ENCODE assay signal across 20 cellular contexts in genomic region chr12:1870998-1871917, GRCh38. TPM values are rescaled to one million over a fixed set of nuclear protein-coding genes. Genes with fewer than 3 reads are reported as not detected.
A peak's percentile ranks its signal among the peaks of the same experiment; 100 is the strongest.
DNase-seq lines count a peak whose midpoint lies in the region; ATAC-seq and TF ChIP-seq lines count a peak whose summit lies in the region.
"Had no signal": no experiment of that assay in that cellular context is flagged by ENCODE, and none has a peak within 500 bp of the region (broad histone marks: within the 10 kb centered on the region; RNA-seq: fewer than 3 reads in every experiment).

No MANE protein-coding gene starts in this region.

- no peak for TF ChIP-seq CTCF in natural killer cell (IDR thresholded peaks at IDR 0.05)
- no peak for TF ChIP-seq CTCF in endodermal cell (conservative IDR thresholded peaks at IDR 0.05)
- TF ChIP-seq CTCF in neural progenitor cell (IDR thresholded peaks at IDR 0.05), result no peak

- H3K36me3 Mint-ChIP-seq in natural killer cell treated with Interleukin-12 subunit alpha and Interleukin-12 subunit beta and Interleukin-15 and Interleukin-18, amount 100 ng/mL, for 72 hours, result no peaks in the 10 kb centered on the region
- no peaks in the 10 kb centered on the region for H3K36me3 Mint-ChIP-seq in natural killer cell
- H3K36me3 Mint-ChIP-seq in endodermal cell (ENCODE audit: low read depth), result no peaks in the 10 kb centered on the region
- H3K36me3 Mint-ChIP-seq in neural progenitor cell, result no peaks in the 10 kb centered on the region
- H3K36me3 Mint-ChIP-seq: CD8-positive, alpha-beta memory T cell had no signal

- 90 to 92% methylated on average over 15 to 24 of the region's 24 CpGs for WGBS in endodermal cell (ENCODE audit: insufficient coverage in 1 of 2, insufficient read length in 1 of 2), 2 experiments

- H3K4me3 ChIP-seq in endodermal cell (ENCODE audit: low read length), result no peak overlapping the region
- no peak overlapping the region for H3K4me3 ChIP-seq in neural progenitor cell
- H3K4me3 ChIP-seq: A549; BLaER1 treated with 17β-estradiol and CSF1 and Interleukin-3, amounts not matched to agents 10 nM and 100 nM; PC-9; SJCRH30 had no signal

- H3K4me1 ChIP-seq in endodermal cell (ENCODE audit: control insufficient read depth, insufficient read depth, low read length) (no peaks in the 10 kb centered on the region), neural progenitor cell (no peaks in the 10 kb centered on the region)
- H3K4me1 ChIP-seq: A549, SJCRH30 had no signal

- no peaks in the 10 kb centered on the region for H4K20me1 ChIP-seq in neural progenitor cell (ENCODE audit: low read depth)
- H4K20me1 ChIP-seq: BLaER1 treated with 17β-estradiol and CSF1 and Interleukin-3, amounts not matched to agents 10 nM and 100 nM had no signal

- no peaks in the 10 kb centered on the region for H3K79me2 ChIP-seq in neural progenitor cell (ENCODE audit: low read depth)

- no peak for DNase-seq in natural killer cell treated with Interleukin-12 subunit alpha and Interleukin-12 subunit beta and Interleukin-15 and Interleukin-18, amount 100 ng/mL, for 72 hours (ENCODE audit: low spot score)
- DNase-seq in natural killer cell, result no peak
- DNase-seq in endodermal cell, result peak; percentile 45
- no peak for DNase-seq in neural progenitor cell (ENCODE audit: low spot score)
- DNase-seq in mesenteric fat pad (ENCODE audit: low spot score), result no peak
- no peak for DNase-seq in T-helper 2 cell
- DNase-seq: CD8-positive, alpha-beta memory T cell; DND-41; KG1; NCI-H1436 treated with DMSO at 0.1 percent for 48 hours; NCI-H2081; NCI-H510A; NCI-H774; PC-9; SJCRH30 had no signal

- H3K27me3 Mint-ChIP-seq in natural killer cell treated with Interleukin-12 subunit alpha and Interleukin-12 subunit beta and Interleukin-15 and Interleukin-18, amount 100 ng/mL, for 72 hours, result peaks cover 22 to 28% of the 10 kb centered on the region in 2 donors
- H3K27me3 Mint-ChIP-seq in natural killer cell (ENCODE audit: low read depth in 2 of 2) (peaks cover 21 to 26% of the 10 kb centered on the region in 2 donors), endodermal cell (ENCODE audit: insufficient read depth) (peaks cover 5% of the 10 kb centered on the region), neural progenitor cell (ENCODE audit: insufficient read depth, low read depth) (peaks cover 9% of the 10 kb centered on the region)

- no peak overlapping the region for H3K4me3 Mint-ChIP-seq in natural killer cell treated with Interleukin-12 subunit alpha and Interleukin-12 subunit beta and Interleukin-15 and Interleukin-18, amount 100 ng/mL, for 72 hours
- no peak overlapping the region for H3K4me3 Mint-ChIP-seq in natural killer cell
- H3K4me3 Mint-ChIP-seq in endodermal cell, result no peak overlapping the region
- H3K4me3 Mint-ChIP-seq in neural progenitor cell, result no peak overlapping the region
- H3K4me3 Mint-ChIP-seq: CD8-positive, alpha-beta memory T cell had no signal

- H3K4me2 ChIP-seq in neural progenitor cell, result no peak overlapping the region
- H3K4me2 ChIP-seq: A549; BLaER1 treated with 17β-estradiol and CSF1 and Interleukin-3, amounts not matched to agents 10 nM and 100 nM; PC-9 had no signal

- H3K36me3 ChIP-seq in endodermal cell (ENCODE audit: control insufficient read depth, insufficient read depth, low read length), result no peaks in the 10 kb centered on the region
- no peaks in the 10 kb centered on the region for H3K36me3 ChIP-seq in neural progenitor cell
- H3K36me3 ChIP-seq: SJCRH30 had no signal

- H2AFZ ChIP-seq in neural progenitor cell (replicated peaks), result no peak overlapping the region
- H2AFZ ChIP-seq: PC-9 had no signal

- H3K9me3 ChIP-seq in endodermal cell (ENCODE audit: control insufficient read depth, low read length), result peaks cover 5% of the 10 kb centered on the region
- no peaks in the 10 kb centered on the region for H3K9me3 ChIP-seq in neural progenitor cell (ENCODE audit: low read depth)
- H3K9me3 ChIP-seq: SJCRH30 had no signal

- peak; percentile 20 to 33 for ATAC-seq in natural killer cell treated with Interleukin-12 subunit alpha and Interleukin-12 subunit beta and Interleukin-15 and Interleukin-18, amount 100 ng/mL, for 72 hours
- ATAC-seq in natural killer cell (no peak), HG02981 (IDR thresholded peaks at IDR 0.05; ENCODE audit: unreplicated experiment) (no peak), HG03025 (IDR thresholded peaks at IDR 0.05; ENCODE audit: low FRiP score, unreplicated experiment) (no peak)
- ATAC-seq: A549 had no signal

- H3K27me3 ChIP-seq in endodermal cell (ENCODE audit: control insufficient read depth, insufficient read depth, low read length, poor library complexity, severe bottlenecking), result no peaks in the 10 kb centered on the region
- no peaks in the 10 kb centered on the region for H3K27me3 ChIP-seq in neural progenitor cell
- H3K27me3 ChIP-seq: BLaER1 treated with 17β-estradiol and CSF1 and Interleukin-3, amounts not matched to agents 10 nM and 100 nM; SJCRH30 had no signal

- H3K9ac ChIP-seq in endodermal cell (ENCODE audit: extremely low read depth, low read length, poor library complexity, severe bottlenecking), result no peak overlapping the region
- no peak overlapping the region for H3K9ac ChIP-seq in neural progenitor cell
- H3K9ac ChIP-seq: BLaER1 treated with 17β-estradiol and CSF1 and Interleukin-3, amounts not matched to agents 10 nM and 100 nM had no signal

- H3K27ac ChIP-seq in endodermal cell (ENCODE audit: low read depth, low read length) (no peak overlapping the region), neural progenitor cell (no peak overlapping the region)
- H3K27ac ChIP-seq: A549; BLaER1 treated with 17β-estradiol and CSF1 and Interleukin-3, amounts not matched to agents 10 nM and 100 nM; HL-60; PC-9; SJCRH30 had no signal

- intact Hi-C loops in natural killer cell (cut with micrococcal nuclease), result no loop called here

- H3F3A ChIP-seq in neural progenitor cell (ENCODE audit: low read depth), result peaks cover 6% of the 10 kb centered on the region

- no peak overlapping the region for H3K27ac Mint-ChIP-seq in natural killer cell treated with Interleukin-12 subunit alpha and Interleukin-12 subunit beta and Interleukin-15 and Interleukin-18, amount 100 ng/mL, for 72 hours
- H3K27ac Mint-ChIP-seq in natural killer cell, result peak overlapping the region in 1 of 2 donors; percentile 45
- H3K27ac Mint-ChIP-seq in endodermal cell, result no peak overlapping the region
- H3K27ac Mint-ChIP-seq in neural progenitor cell, result peak overlapping the region; percentile 44

- no peaks in the 10 kb centered on the region for H3K4me1 Mint-ChIP-seq in natural killer cell treated with Interleukin-12 subunit alpha and Interleukin-12 subunit beta and Interleukin-15 and Interleukin-18, amount 100 ng/mL, for 72 hours (ENCODE audit: low read depth in 2 of 2)
- H3K4me1 Mint-ChIP-seq in natural killer cell (no peaks in the 10 kb centered on the region), endodermal cell (peaks cover 6% of the 10 kb centered on the region), neural progenitor cell (peaks cover 3% of the 10 kb centered on the region)
- H3K4me1 Mint-ChIP-seq: CD8-positive, alpha-beta memory T cell had no signal

- H3K9me3 Mint-ChIP-seq in natural killer cell treated with Interleukin-12 subunit alpha and Interleukin-12 subunit beta and Interleukin-15 and Interleukin-18, amount 100 ng/mL, for 72 hours, result peaks cover 6% of the 10 kb centered on the region
- H3K9me3 Mint-ChIP-seq in natural killer cell (peaks cover 0 to 5% of the 10 kb centered on the region in 2 donors), endodermal cell (peaks cover 15% of the 10 kb centered on the region), neural progenitor cell (peaks cover 3% of the 10 kb centered on the region)

RNA-seq across cellular contexts. Expression of gene CACNA2D4, which starts 47.2 kb away (rescaled TPM):
- 10 to 100 TPM in 1 of 2 donors, 1 to 10 TPM in 1; 4.5 to 12.1 TPM for total RNA-seq in natural killer cell treated with Interleukin-12 subunit alpha and Interleukin-12 subunit beta and Interleukin-15 and Interleukin-18, amount 100 ng/mL, for 72 hours
- total RNA-seq in natural killer cell, result 10 to 100 TPM; 26.5 to 49.6 (median 34.9) TPM
- 1 to 10 TPM; 4.3 to 5.7 TPM for total RNA-seq in endodermal cell
- polyA plus RNA-seq in endodermal cell (2013, experiment 1 of 2), result 0.53 TPM
- polyA plus RNA-seq in endodermal cell (2013, experiment 2 of 2), result 0.29 TPM
- total RNA-seq in neural progenitor cell (ENCODE audit: low replicate concordance), result 3.0 and 8.5 TPM in 2 replicates
- 8.8 TPM for total RNA-seq in mesenteric fat pad
- total RNA-seq: PC-9 had no signal
- polyA plus RNA-seq: A549 had no signal

RNA-seq across cellular contexts. Expression of gene LRTM2, which starts 50.9 kb away (rescaled TPM):
- total RNA-seq in natural killer cell treated with Interleukin-12 subunit alpha and Interleukin-12 subunit beta and Interleukin-15 and Interleukin-18, amount 100 ng/mL, for 72 hours, result not detected
- total RNA-seq in natural killer cell (not detected), endodermal cell (under 1 TPM; 0.40 TPM), neural progenitor cell (ENCODE audit: low replicate concordance) (0.09 TPM in 1 of 2 replicates, not detected in the other), mesenteric fat pad (not detected)
- 0.25 TPM for polyA plus RNA-seq in endodermal cell (2013, experiment 1 of 2)
- not detected for polyA plus RNA-seq in endodermal cell (2013, experiment 2 of 2)
- total RNA-seq: PC-9, SJCRH30 had no signal
- polyA plus RNA-seq: A549; CD8-positive, alpha-beta memory T cell had no signal

Comparison
In these comparisons a context has a peak if more than half of its experiments do, and no peak if none do; other contexts are left out.
1. ATAC-seq: peak in natural killer cell treated with Interleukin-12 subunit alpha and Interleukin-12 subunit beta and Interleukin-15 and Interleukin-18, amount 100 ng/mL, for 72 hours (2 of 2); none in natural killer cell (0 of 3), HG02981 (single experiment) and HG03025 (single experiment).